9 cellular contexts compared by ENCODE assay signal in the genomic region with DNA sequence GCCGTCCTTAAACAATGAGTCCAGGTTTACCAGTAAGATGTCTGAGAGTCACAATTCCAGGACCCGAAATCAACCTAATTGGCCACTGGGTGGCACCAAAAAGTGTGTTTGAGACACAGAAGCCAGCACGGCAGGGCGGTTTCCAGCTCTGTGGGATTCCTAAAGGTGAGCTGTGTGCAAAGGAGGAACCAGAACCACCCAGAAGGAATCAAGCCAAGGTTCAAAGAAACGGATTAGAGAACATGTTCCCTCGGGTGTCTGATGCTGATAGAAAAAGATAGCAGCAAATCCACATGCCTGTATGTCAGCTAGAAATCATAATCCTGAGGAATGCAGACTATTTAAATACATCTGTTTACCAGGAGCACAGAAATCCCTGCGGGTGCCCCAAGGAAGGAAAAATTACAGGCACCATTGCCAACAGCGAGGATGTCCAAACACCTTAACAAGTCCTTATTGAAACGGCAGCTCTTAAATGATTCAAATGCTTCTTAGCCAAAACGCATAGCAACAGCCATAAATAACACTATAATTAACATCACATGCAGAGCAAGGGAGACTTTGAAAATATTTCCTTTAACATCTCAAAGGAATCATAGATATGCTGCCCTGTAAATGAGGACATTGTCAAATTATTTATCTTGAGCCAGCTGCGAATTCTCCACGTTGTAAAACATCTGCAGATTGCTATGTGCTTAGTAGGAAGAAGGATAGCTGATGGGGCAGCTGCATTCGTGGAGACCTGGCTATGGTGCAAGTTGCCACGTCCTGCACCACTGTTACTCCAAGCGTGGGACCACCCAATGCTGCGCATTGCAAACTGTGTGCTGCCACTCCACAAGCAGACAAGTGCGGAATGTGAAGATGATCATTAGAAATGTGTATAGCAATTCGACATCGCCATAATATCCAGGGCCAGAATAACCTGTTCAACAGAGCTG.
DNase-seq lines count a peak whose midpoint lies in the region; ATAC-seq and TF ChIP-seq lines count a peak whose summit lies in the region.
"Had no signal": no experiment of that assay in that cellular context is flagged by ENCODE, and none has a peak within 500 bp of the region (broad histone marks: within the 10 kb centered on the region; RNA-seq: fewer than 3 reads in every experiment).

No MANE protein-coding gene starts in this region.

- in situ Hi-C loops in GM13977 (cut with MboI; ENCODE audit: low pct_unique_long_range_greater_than_20kb, low sequenced_read_pairs, unreplicated experiment) = no loop called here

- H3K36me3 ChIP-seq in effector memory CD4-positive, alpha-beta T cell (ENCODE audit: control insufficient read depth, insufficient read depth, low read length) = no peaks in the 10 kb centered on the region
- H3K36me3 ChIP-seq: neutrophil had no signal

- no peaks in the 10 kb centered on the region for H3K9me3 ChIP-seq in effector memory CD4-positive, alpha-beta T cell (ENCODE audit: control insufficient read depth, low read length)
- H3K9me3 ChIP-seq: neutrophil had no signal

- H3K4me1 ChIP-seq in effector memory CD4-positive, alpha-beta T cell (ENCODE audit: control insufficient read depth, insufficient read depth, low read length, poor library complexity, severe bottlenecking) = no peaks in the 10 kb centered on the region

- no peaks in the 10 kb centered on the region for H3K27me3 ChIP-seq in effector memory CD4-positive, alpha-beta T cell (replicated peaks; ENCODE audit: control insufficient read depth, insufficient read depth, low read length, poor library complexity, severe bottlenecking)

- ATAC-seq in HG03139 (IDR thresholded peaks at IDR 0.05; ENCODE audit: unreplicated experiment) = peak; percentile 60

- peak; percentile 69 for TF ChIP-seq CTCF in GM13977 (IDR thresholded peaks at IDR 0.05; ENCODE audit: extremely low read depth, insufficient read depth, missing control alignments)

- H3K27ac ChIP-seq in effector memory CD4-positive, alpha-beta T cell (ENCODE audit: insufficient read depth, low read length, poor library complexity, severe bottlenecking) = no peak overlapping the region
- H3K27ac ChIP-seq: neutrophil had no signal

- no peak overlapping the region for H3K4me3 ChIP-seq in effector memory CD4-positive, alpha-beta T cell (ENCODE audit: insufficient read depth, low read depth, low read length, poor library complexity, severe bottlenecking)

- DNase-seq in A172 (ENCODE audit: low spot score) (peak; percentile 78), GM13977 (ENCODE audit: low spot score) (peak; percentile 66), NCI-H345 (lab: John Stamatoyannopoulos, UW) (peak; percentile 77), lung microvascular endothelial cell (ENCODE audit: low read depth in 2 of 2) (peak; percentile 69 to 75)
- DNase-seq in activated CD4-positive, alpha-beta T cell treated with anti-CD3 and anti-CD28 coated beads for 48 hours = peak; percentile 61
- DNase-seq in effector memory CD4-positive, alpha-beta T cell = peak; percentile 4 to 29 (median 22)
- DNase-seq in stimulated activated CD8-positive, alpha-beta memory T cell treated with anti-CD3 and anti-CD28 coated beads, Interleukin-4, amount 100 ng/mL, for 24 hours (ENCODE audit: low read depth) = peak; percentile 18

Comparison
In these comparisons a context has a peak if more than half of its experiments do, and no peak if none do; other contexts are left out.
1. DNase-seq: peak in every context shown above with its lines; median percentile 78 in A172; 77 in NCI-H345; 72 in lung microvascular endothelial cell; 66 in GM13977; 61 in activated CD4-positive, alpha-beta T cell treated with anti-CD3 and anti-CD28 coated beads for 48 hours; 22 in effector memory CD4-positive, alpha-beta T cell; 18 in stimulated activated CD8-positive, alpha-beta memory T cell treated with anti-CD3 and anti-CD28 coated beads, Interleukin-4, amount 100 ng/mL, for 24 hours.